24 cellular contexts compared by ENCODE assay signal in genomic region chr20:59821201-59821600, GRCh38.
DNase-seq lines count a peak whose midpoint lies in the region; ATAC-seq and TF ChIP-seq lines count a peak whose summit lies in the region.
"Had no signal": no experiment of that assay in that cellular context is flagged by ENCODE, and none has a peak within 500 bp of the region (broad histone marks: within the 10 kb centered on the region; RNA-seq: fewer than 3 reads in every experiment).

No MANE protein-coding gene starts in this region.

- CTCF ChIA-PET in MCF 10A (lab: Yijun Ruan, JAX): interaction anchor here (0.8 to 3.3 kb wide), 4 partner anchors 22 to 38 kb away, joined by 3 to 36 read pairs (median 4); no protein-coding TSS in a partner anchor
- CTCF ChIA-PET in mammary epithelial cell (lab: Charles Lee; ENCODE audit: low non-redundant PET): no interaction called here

- no peak overlapping the region for H3K4me3 Mint-ChIP-seq in MCF 10A (ENCODE audit: unreplicated experiment)
- H3K4me3 Mint-ChIP-seq: activated T-helper 17 cell treated with anti-CD3 and anti-CD28 coated beads, Interleukin-2, amount 50 U/mL, for 72 hours; B cell; CD4-positive, alpha-beta memory T cell; naive thymus-derived CD4-positive, alpha-beta T cell had no signal

- DNase-seq in MCF 10A (ENCODE audit: unreplicated experiment) (no peak), mammary epithelial cell (no peak), islet precursor cell (peak; percentile 29), substantia nigra (lab: John Stamatoyannopoulos, UW) (no peak), amniotic stem cell (lab: John Stamatoyannopoulos, UW) (no peak), GM19240 (ENCODE audit: insufficient read length, low spot score) (no peak)
- DNase-seq: activated CD4-positive, alpha-beta T cell treated with anti-CD3 and anti-CD28 coated beads, Interleukin-2, amount 50 U/mL, for 48 hours; activated naive CD4-positive, alpha-beta T cell treated with anti-CD3 and anti-CD28 coated beads, Interleukin-2, amount 50 U/mL, for 16 hours; CD4-positive, alpha-beta memory T cell; erythroblast; glutamatergic neuron; KG1; MG63; naive thymus-derived CD4-positive, alpha-beta T cell; stimulated activated naive CD8-positive, alpha-beta T cell treated with anti-CD3 and anti-CD28 coated beads, Interleukin-15, Interleukin-2, amounts not matched to agents 100 U/mL and 50 U/mL, for 24 hours; T-helper 2 cell; thyroid gland had no signal

- 89% methylated on average over 7 of the region's 7 CpGs for WGBS in mammary epithelial cell (ENCODE audit: low coverage, missing lambda C conversion rate)

- H3K27me3 Mint-ChIP-seq in MCF 10A (ENCODE audit: insufficient read depth, unreplicated experiment): no peaks in the 10 kb centered on the region

- in situ Hi-C loops in mammary epithelial cell (cut with MboI; ENCODE audit: low sequenced_read_pairs in 2 of 2): no loop called here

- no peak overlapping the region for H3K27ac ChIP-seq in mammary epithelial cell (ENCODE audit: insufficient read depth, low read depth, low read length)
- H3K27ac ChIP-seq in angular gyrus (ENCODE audit: low read depth, low read length): peak overlapping the region; percentile 67
- H3K27ac ChIP-seq in substantia nigra (ENCODE audit: low read depth, low read length, poor library complexity, severe bottlenecking): peak overlapping the region; percentile 72
- H3K27ac ChIP-seq: HL-60, psoas muscle, thyroid gland had no signal

- H3K9ac ChIP-seq in mammary epithelial cell (ENCODE audit: insufficient read depth, low read length): no peak overlapping the region

- H3K4me1 Mint-ChIP-seq in MCF 10A (ENCODE audit: insufficient read depth, unreplicated experiment): peaks cover 34% of the 10 kb centered on the region
- H3K4me1 Mint-ChIP-seq: activated T-helper 17 cell treated with anti-CD3 and anti-CD28 coated beads, Interleukin-2, amount 50 U/mL, for 72 hours; B cell; CD4-positive, alpha-beta memory T cell; naive thymus-derived CD4-positive, alpha-beta T cell had no signal

- H3K27ac Mint-ChIP-seq in MCF 10A (ENCODE audit: low read depth, unreplicated experiment): peak overlapping the region; percentile 97
- H3K27ac Mint-ChIP-seq: activated T-helper 17 cell treated with anti-CD3 and anti-CD28 coated beads, Interleukin-2, amount 50 U/mL, for 72 hours; B cell; CD4-positive, alpha-beta memory T cell; naive thymus-derived CD4-positive, alpha-beta T cell had no signal

- no peak overlapping the region for H2AFZ ChIP-seq in mammary epithelial cell (ENCODE audit: low read depth, low read length)

- H3K36me3 ChIP-seq in mammary epithelial cell (ENCODE audit: insufficient read depth, low read length): no peaks in the 10 kb centered on the region
- H3K36me3 ChIP-seq: HAP-1, MG63, thyroid gland had no signal

- no peak overlapping the region for H3K4me3 ChIP-seq in mammary epithelial cell (replicated peaks in 1 of 3; ENCODE audit: insufficient read depth in 1 of 3, low read depth in 2 of 3, low read length in 3 of 3)
- H3K4me3 ChIP-seq: HAP-1, MG63, psoas muscle, thyroid gland had no signal

- H3K27me3 ChIP-seq in mammary epithelial cell (ENCODE audit: insufficient read depth, low read length): no peaks in the 10 kb centered on the region
- H3K27me3 ChIP-seq: MG63, thyroid gland had no signal

- no peak overlapping the region for H3K4me2 ChIP-seq in mammary epithelial cell (ENCODE audit: insufficient read depth, low read depth, low read length)

- no peaks in the 10 kb centered on the region for H3K36me3 Mint-ChIP-seq in MCF 10A (ENCODE audit: insufficient read depth, unreplicated experiment)
- H3K36me3 Mint-ChIP-seq: CD4-positive, alpha-beta memory T cell; naive thymus-derived CD4-positive, alpha-beta T cell had no signal

- TF ChIP-seq CTCF in MCF 10A (IDR thresholded peaks at IDR 0.05; ENCODE audit: unreplicated experiment): no peak
- no peak for TF ChIP-seq CTCF in mammary epithelial cell (conservative IDR thresholded peaks at IDR 0.05 in 1 of 2, IDR thresholded peaks at IDR 0.05 in 1 of 2; ENCODE audit: extremely low read depth in 1 of 2, insufficient read depth in 1 of 2, low read depth in 1 of 2, low read length in 2 of 2)

- POLR2A ChIA-PET in MCF 10A (lab: Yijun Ruan, JAX): interaction anchor here (0.7 to 3.1 kb wide), 2 partner anchors 12 to 15 kb away, joined by 3 to 18 read pairs; no protein-coding TSS in a partner anchor

- no peaks in the 10 kb centered on the region for H3K9me3 ChIP-seq in mammary epithelial cell (replicated peaks; ENCODE audit: insufficient read depth, low read length)
- H3K9me3 ChIP-seq: HAP-1, MG63, psoas muscle, thyroid gland had no signal

- no peaks in the 10 kb centered on the region for H4K20me1 ChIP-seq in mammary epithelial cell (ENCODE audit: insufficient read depth, low read length)

- H3K4me1 ChIP-seq in mammary epithelial cell (ENCODE audit: insufficient read depth, low read length): peaks cover 10% of the 10 kb centered on the region
- H3K4me1 ChIP-seq: HAP-1, psoas muscle, thyroid gland had no signal

- intact Hi-C loops in MCF 10A (cut with micrococcal nuclease): no loop called here
- intact Hi-C loops in mammary epithelial cell (cut with micrococcal nuclease): no loop called here

- H3K79me2 ChIP-seq in mammary epithelial cell (ENCODE audit: insufficient read depth, low read length): no peaks in the 10 kb centered on the region

- ATAC-seq in GM19463 (IDR thresholded peaks at IDR 0.05; ENCODE audit: unreplicated experiment): no peak
- ATAC-seq: activated T-helper 17 cell treated with anti-CD3 and anti-CD28 coated beads, Interleukin-2, amount 50 U/mL, for 72 hours; naive thymus-derived CD4-positive, alpha-beta T cell; stimulated activated naive CD8-positive, alpha-beta T cell treated with anti-CD3 and anti-CD28 coated beads, Interleukin-15, Interleukin-2, amounts not matched to agents 100 U/mL and 50 U/mL, for 24 hours had no signal

- dilution Hi-C loops in mammary epithelial cell (cut with HindIII; ENCODE audit: low sequenced_read_pairs): no loop called here

- BruUV-seq in MCF 10A (replicated peaks; lab: Mats Ljungman, UMichigan) (no TSS peak), mammary epithelial cell (replicated peaks; lab: Mats Ljungman, UMichigan) (no TSS peak)

- no peaks in the 10 kb centered on the region for H3K9me3 Mint-ChIP-seq in MCF 10A (ENCODE audit: unreplicated experiment)
- H3K9me3 Mint-ChIP-seq: activated T-helper 17 cell treated with anti-CD3 and anti-CD28 coated beads, Interleukin-2, amount 50 U/mL, for 72 hours had no signal
